Comparison of ENCODE assay signal across 15 cellular contexts in the genomic region with DNA sequence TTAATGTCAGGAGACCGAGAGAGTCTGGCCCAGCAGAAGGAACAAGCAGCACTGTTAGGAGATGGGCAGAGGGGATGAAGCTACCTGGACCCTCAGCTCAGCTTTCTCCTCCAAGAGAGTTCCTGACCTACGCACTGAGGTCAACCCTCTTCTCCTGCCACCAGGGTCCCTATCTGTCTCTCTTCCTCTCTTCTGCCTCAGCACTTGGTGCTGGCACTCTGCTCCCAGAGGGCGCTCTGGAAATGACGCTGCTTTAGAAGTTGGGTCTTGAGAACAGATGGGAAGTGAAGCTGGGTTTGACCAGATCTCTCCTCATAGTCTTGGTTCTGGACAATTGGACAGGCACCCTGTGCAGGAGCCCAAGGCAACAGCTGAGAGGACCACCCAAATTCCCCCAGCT.
DNase-seq lines count a peak whose midpoint lies in the region; ATAC-seq and TF ChIP-seq lines count a peak whose summit lies in the region.
"Had no signal": no experiment of that assay in that cellular context is flagged by ENCODE, and none has a peak within 500 bp of the region (broad histone marks: within the 10 kb centered on the region; RNA-seq: fewer than 3 reads in every experiment).

No MANE protein-coding gene starts in this region.

- no peak overlapping the region for H3K4me3 ChIP-seq in DOHH2 (ENCODE audit: low read length)
- H3K4me3 ChIP-seq in mesendoderm (ENCODE audit: low read length), result no peak overlapping the region
- H3K4me3 ChIP-seq: A549, GM12878, GM23338, HAP-1, K562 had no signal

- no peak overlapping the region for H4K5ac ChIP-seq in mesendoderm (ENCODE audit: low read length)

- no peaks in the 10 kb centered on the region for H3K79me1 ChIP-seq in mesendoderm (ENCODE audit: low read length)

- H3K27ac ChIP-seq in DOHH2 (ENCODE audit: low read depth, low read length) (no peak overlapping the region), mesendoderm (ENCODE audit: low read depth, low read length) (no peak overlapping the region)
- H3K27ac ChIP-seq: A549, HL-60 had no signal

- no peak overlapping the region for H2BK120ac ChIP-seq in mesendoderm (ENCODE audit: low read depth, low read length)

- H3K23ac ChIP-seq in mesendoderm (ENCODE audit: low read length), result no peak overlapping the region

- no peak overlapping the region for H3K9ac ChIP-seq in mesendoderm (ENCODE audit: low read length)

- 0 out of 2 replicates have a peak, but pooled peaks cover 4% of the 10 kb centered on the region for H3K9me3 Mint-ChIP-seq in WTC11

- H3K9me3 ChIP-seq in DOHH2 (ENCODE audit: control insufficient read depth, insufficient read depth, low read length), result 0 out of 2 replicates have a peak, but pooled peaks cover 2% of the 10 kb centered on the region
- H3K9me3 ChIP-seq: A549, Caco-2, HAP-1 had no signal

- no peaks in the 10 kb centered on the region for H3K27me3 ChIP-seq in DOHH2 (ENCODE audit: control insufficient read depth, low read length)
- H3K27me3 ChIP-seq in mesendoderm (ENCODE audit: insufficient read depth, low read length, poor library complexity), result no peaks in the 10 kb centered on the region

- no peak overlapping the region for H3K56ac ChIP-seq in mesendoderm (ENCODE audit: low read length)

- H2AK5ac ChIP-seq in mesendoderm (ENCODE audit: low read length), result no peak overlapping the region

- no peaks in the 10 kb centered on the region for H4K20me1 ChIP-seq in DOHH2 (ENCODE audit: control insufficient read depth, insufficient read depth, low read depth, low read length)

- no CpG with 5 or more reads among the region's 4 CpGs for WGBS in mesendoderm (ENCODE audit: extremely low coverage, insufficient coverage, low lambda C conversion rate)

- POLR2A ChIA-PET in WTC11 (lab: Charles Lee), result no interaction called here

- no peaks in the 10 kb centered on the region for H3K9me2 ChIP-seq in DOHH2 (replicated peaks; ENCODE audit: control insufficient read depth, low read length)

- H3K36me3 ChIP-seq in DOHH2 (ENCODE audit: control insufficient read depth, low read length), result no peaks in the 10 kb centered on the region
- H3K36me3 ChIP-seq in mesendoderm (ENCODE audit: control insufficient read depth, insufficient read depth, low read length), result no peaks in the 10 kb centered on the region
- H3K36me3 ChIP-seq: HAP-1 had no signal

- no peaks in the 10 kb centered on the region for H3F3A ChIP-seq in DOHH2 (ENCODE audit: control insufficient read depth, insufficient read depth)

- H3K79me2 ChIP-seq in DOHH2 (ENCODE audit: control insufficient read depth, low read length) (no peaks in the 10 kb centered on the region), mesendoderm (ENCODE audit: control insufficient read depth, insufficient read depth, low read length) (no peaks in the 10 kb centered on the region)

- H3K4me1 ChIP-seq in DOHH2 (ENCODE audit: control insufficient read depth, low read length), result no peaks in the 10 kb centered on the region
- H3K4me1 ChIP-seq in mesendoderm (ENCODE audit: control insufficient read depth, low read depth, low read length), result no peaks in the 10 kb centered on the region
- H3K4me1 ChIP-seq: A549, Caco-2, HAP-1 had no signal

- DNase-seq in NAMALWA (ENCODE audit: low spot score), result peak; percentile 9
- no peak for DNase-seq in WTC11 (ENCODE audit: low spot score)
- peak; percentile 43 for DNase-seq in mesendoderm
- DNase-seq in GM10266 (ENCODE audit: extremely low spot score), result no peak
- DNase-seq: Caco-2; CD8-positive, alpha-beta memory T cell; DMS53 had no signal

- H3K4me2 ChIP-seq in DOHH2 (ENCODE audit: low read length) (no peak overlapping the region), mesendoderm (ENCODE audit: low read length) (no peak overlapping the region)
- H3K4me2 ChIP-seq: A549, GM23338 had no signal

- no peak overlapping the region for H3K18ac ChIP-seq in mesendoderm (ENCODE audit: low read length)

- no peak overlapping the region for H2BK5ac ChIP-seq in mesendoderm (ENCODE audit: low read length)

- TF ChIP-seq CTCF in DOHH2 (IDR thresholded peaks at IDR 0.05; ENCODE audit: low read depth, low read length, poor library complexity, severe bottlenecking) (peak; percentile 29), WTC11 (IDR thresholded peaks at IDR 0.05) (no peak), GM10266 (IDR thresholded peaks at IDR 0.05; ENCODE audit: control insufficient read depth, insufficient read depth, low read depth, missing control alignments) (no peak)

- no peak overlapping the region for H2BK15ac ChIP-seq in mesendoderm (replicated peaks; ENCODE audit: low read depth)

- H3K4me1 Mint-ChIP-seq in WTC11, result peaks cover 27% of the 10 kb centered on the region
- H3K4me1 Mint-ChIP-seq: CD8-positive, alpha-beta memory T cell had no signal

- no peak overlapping the region for H4K8ac ChIP-seq in mesendoderm (ENCODE audit: low read depth, low read length)

- no peak overlapping the region for H3K4me3 Mint-ChIP-seq in WTC11
- H3K4me3 Mint-ChIP-seq: CD8-positive, alpha-beta memory T cell; GM23338 had no signal

- peaks cover 4% of the 10 kb centered on the region for H3K36me3 Mint-ChIP-seq in WTC11
- H3K36me3 Mint-ChIP-seq: CD8-positive, alpha-beta memory T cell had no signal

- no peak overlapping the region for H3K4ac ChIP-seq in mesendoderm (ENCODE audit: low read depth, low read length)

- peak; percentile 60 for ATAC-seq in WTC11
- no peak for ATAC-seq in HG03571 (IDR thresholded peaks at IDR 0.05; ENCODE audit: unreplicated experiment)
- ATAC-seq: GM12878, GM23338, K562 had no signal

- CTCF ChIA-PET in WTC11 (lab: Charles Lee), result interaction anchor here (0.9 to 2.5 kb wide), 3 partner anchors 23 to 138 kb away, joined by 3 to 4 read pairs (median 4); no protein-coding TSS in a partner anchor

- H3K27me3 Mint-ChIP-seq in WTC11 (ENCODE audit: low read depth), result no peaks in the 10 kb centered on the region

- H3K27ac Mint-ChIP-seq in WTC11, result no peak overlapping the region
- H3K27ac Mint-ChIP-seq: CD8-positive, alpha-beta memory T cell; GM23338 had no signal

TF ChIP-seq in WTC11, 78 proteins besides CTCF, POLR2A, EP300 and RAD21:
- TF ChIP-seq JAZF1 (CRISPR knock-in tag; IDR thresholded peaks at IDR 0.05) (no peak), ELF4 (CRISPR knock-in tag; IDR thresholded peaks at IDR 0.05; ENCODE audit: low read depth) (no peak), MAX (CRISPR knock-in tag; IDR thresholded peaks at IDR 0.05) (no peak), NR3C1 (CRISPR knock-in tag; conservative IDR thresholded peaks at IDR 0.05; ENCODE audit: low read depth) (no peak), ATF3 (CRISPR knock-in tag; conservative IDR thresholded peaks at IDR 0.05) (no peak), ZNF317 (CRISPR knock-in tag; IDR thresholded peaks at IDR 0.05; ENCODE audit: borderline replicate concordance, low read depth) (no peak)
- TF ChIP-seq, protein P1, sequence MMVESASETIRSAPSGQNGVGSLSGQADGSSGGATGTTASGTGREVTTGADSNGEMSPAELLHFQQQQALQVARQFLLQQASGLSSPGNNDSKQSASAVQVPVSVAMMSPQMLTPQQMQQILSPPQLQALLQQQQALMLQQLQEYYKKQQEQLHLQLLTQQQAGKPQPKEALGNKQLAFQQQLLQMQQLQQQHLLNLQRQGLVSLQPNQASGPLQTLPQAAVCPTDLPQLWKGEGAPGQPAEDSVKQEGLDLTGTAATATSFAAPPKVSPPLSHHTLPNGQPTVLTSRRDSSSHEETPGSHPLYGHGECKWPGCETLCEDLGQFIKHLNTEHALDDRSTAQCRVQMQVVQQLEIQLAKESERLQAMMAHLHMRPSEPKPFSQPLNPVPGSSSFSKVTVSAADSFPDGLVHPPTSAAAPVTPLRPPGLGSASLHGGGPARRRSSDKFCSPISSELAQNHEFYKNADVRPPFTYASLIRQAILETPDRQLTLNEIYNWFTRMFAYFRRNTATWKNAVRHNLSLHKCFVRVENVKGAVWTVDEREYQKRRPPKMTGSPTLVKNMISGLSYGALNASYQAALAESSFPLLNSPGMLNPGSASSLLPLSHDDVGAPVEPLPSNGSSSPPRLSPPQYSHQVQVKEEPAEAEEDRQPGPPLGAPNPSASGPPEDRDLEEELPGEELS (CRISPR knock-in tag; IDR thresholded peaks at IDR 0.05), result no peak

Comparison
In these comparisons a context has a peak if more than half of its experiments do, and no peak if none do; other contexts are left out.
1. DNase-seq: peak in NAMALWA (single experiment) and mesendoderm (single experiment); none in WTC11 (single experiment) and GM10266 (single experiment).